ENCODE assay signal across 8 cellular contexts in genomic region chr7:85023066-85023687, GRCh38.
DNase-seq lines count a peak whose midpoint lies in the region; ATAC-seq and TF ChIP-seq lines count a peak whose summit lies in the region.

No MANE protein-coding gene starts in this region.

- H3K4me1 ChIP-seq in MM.1S (ENCODE audit: low read length): peaks cover 18% of the 10 kb centered on the region
- H3K4me1 ChIP-seq in hepatocyte (ENCODE audit: insufficient read depth): peaks cover 7% of the 10 kb centered on the region

- no peak overlapping the region for H3K27ac Mint-ChIP-seq in WTC11

- no peak overlapping the region for H3K4me3 Mint-ChIP-seq in WTC11

- H3K27me3 Mint-ChIP-seq in WTC11 (ENCODE audit: low read depth): no peaks in the 10 kb centered on the region

- 19% methylated on average over 2 of the region's 2 CpGs for WGBS in hepatocyte (ENCODE audit: low lambda C conversion rate, missing lambda C conversion rate)

- peaks cover 14% of the 10 kb centered on the region for H3F3A ChIP-seq in MM.1S (ENCODE audit: insufficient read depth, low read length)

- H3K79me2 ChIP-seq in MM.1S (ENCODE audit: low read length) (no peaks in the 10 kb centered on the region), hepatocyte (no peaks in the 10 kb centered on the region)

- H4K20me1 ChIP-seq in MM.1S (ENCODE audit: insufficient read depth, low read length) (no peaks in the 10 kb centered on the region), hepatocyte (ENCODE audit: insufficient read depth, poor library complexity, severe bottlenecking) (no peaks in the 10 kb centered on the region)

- H3K4me2 ChIP-seq in MM.1S (ENCODE audit: low read depth, low read length) (no peak overlapping the region), hepatocyte (no peak overlapping the region)

- H3K9me3 Mint-ChIP-seq in WTC11: no peaks in the 10 kb centered on the region

- no peaks in the 10 kb centered on the region for H3K36me3 Mint-ChIP-seq in WTC11

- ATAC-seq in WTC11 (no peak), GM19467 (IDR thresholded peaks at IDR 0.05; ENCODE audit: unreplicated experiment) (no peak)

- H3K9me3 ChIP-seq in MM.1S (replicated peaks; ENCODE audit: insufficient read depth, low read length) (no peaks in the 10 kb centered on the region), hepatocyte (ENCODE audit: low read depth) (no peaks in the 10 kb centered on the region)

- H3K27me3 ChIP-seq in MM.1S (replicated peaks; ENCODE audit: insufficient read depth, low read length): no peaks in the 10 kb centered on the region
- no peaks in the 10 kb centered on the region for H3K27me3 ChIP-seq in hepatocyte

- peak; percentile 59 for TF ChIP-seq CTCF in MM.1S (IDR thresholded peaks at IDR 0.05; ENCODE audit: low read length)
- peak; percentile 64 for TF ChIP-seq CTCF in WTC11 (IDR thresholded peaks at IDR 0.05)
- TF ChIP-seq CTCF in hepatocyte (IDR thresholded peaks at IDR 0.05; ENCODE audit: poor library complexity): peak; percentile 76

- H2AFZ ChIP-seq in MM.1S (ENCODE audit: low read length) (no peak overlapping the region), hepatocyte (no peak overlapping the region)

- H3K4me1 Mint-ChIP-seq in WTC11: peaks cover 20% of the 10 kb centered on the region

- CTCF ChIA-PET in WTC11 (lab: Charles Lee): interaction anchor here (1.4 kb wide), 1 partner anchor 1087 kb away, joined by 7 read pairs; no protein-coding TSS in a partner anchor

- H3K27ac ChIP-seq in MM.1S (ENCODE audit: low read length): no peak overlapping the region
- H3K27ac ChIP-seq in hepatocyte: no peak overlapping the region

- peak; percentile 16 to 20 for DNase-seq in stimulated activated CD4-positive, alpha-beta T cell treated with anti-CD3 and anti-CD28 coated beads, Interleukin-2, amount 100 ng/mL, for 48 hours
- no peak for DNase-seq in stimulated activated CD4-positive, alpha-beta T cell treated with anti-CD3 and anti-CD28 coated beads, Interleukin-4, amount 100 ng/mL, for 1 hour
- DNase-seq in MM.1S (peak; percentile 58), WTC11 (ENCODE audit: low spot score) (no peak), hepatocyte (ENCODE audit: low spot score) (peak; percentile 67), superior temporal gyrus (ENCODE audit: extremely low spot score) (peak; percentile 92), 8988T (no peak)

- POLR2A ChIA-PET in WTC11 (lab: Charles Lee): no interaction called here

- H3K9me2 ChIP-seq in MM.1S (replicated peaks; ENCODE audit: insufficient read depth, low read length) (no peaks in the 10 kb centered on the region), hepatocyte (replicated peaks; ENCODE audit: insufficient read depth) (no peaks in the 10 kb centered on the region)

- H3K36me3 ChIP-seq in MM.1S (replicated peaks; ENCODE audit: insufficient read depth, low read length) (no peaks in the 10 kb centered on the region), hepatocyte (replicated peaks; ENCODE audit: insufficient read depth, low read depth) (no peaks in the 10 kb centered on the region)

- H3K4me3 ChIP-seq in MM.1S (ENCODE audit: low read length) (no peak overlapping the region), hepatocyte (no peak overlapping the region)

- H3K9ac ChIP-seq in MM.1S (ENCODE audit: low read length): no peak overlapping the region

TF ChIP-seq in WTC11, 78 proteins besides CTCF, POLR2A, EP300 and RAD21 (continues in another document):
- TF ChIP-seq ZNF423 (CRISPR knock-in tag; IDR thresholded peaks at IDR 0.05): no peak
- TF ChIP-seq IRF2 (CRISPR knock-in tag; IDR thresholded peaks at IDR 0.05; ENCODE audit: borderline replicate concordance, low read depth): no peak
- TF ChIP-seq MXD4 (CRISPR knock-in tag; IDR thresholded peaks at IDR 0.05; ENCODE audit: borderline replicate concordance): no peak
- TF ChIP-seq IRF1 (CRISPR knock-in tag; IDR thresholded peaks at IDR 0.05): no peak
- no peak for TF ChIP-seq ZSCAN18 (CRISPR knock-in tag; IDR thresholded peaks at IDR 0.05)
- no peak for TF ChIP-seq ZNF138 (CRISPR knock-in tag; conservative IDR thresholded peaks at IDR 0.05)
- TF ChIP-seq ZNF416 (CRISPR knock-in tag; IDR thresholded peaks at IDR 0.05): no peak
- TF ChIP-seq GRHL2 (CRISPR knock-in tag; IDR thresholded peaks at IDR 0.05; ENCODE audit: insufficient replicate concordance, severe bottlenecking): no peak
- no peak for TF ChIP-seq CREB1 (CRISPR knock-in tag; IDR thresholded peaks at IDR 0.05)
- TF ChIP-seq SOX15 (CRISPR knock-in tag; IDR thresholded peaks at IDR 0.05): no peak
- TF ChIP-seq E2F5 (CRISPR knock-in tag; IDR thresholded peaks at IDR 0.05): no peak
- no peak for TF ChIP-seq FOXJ3 (CRISPR knock-in tag; IDR thresholded peaks at IDR 0.05; ENCODE audit: borderline replicate concordance)
- TF ChIP-seq ZNF512 (CRISPR knock-in tag; IDR thresholded peaks at IDR 0.05; ENCODE audit: borderline replicate concordance): no peak
- TF ChIP-seq JAZF1 (CRISPR knock-in tag; IDR thresholded peaks at IDR 0.05): no peak
- no peak for TF ChIP-seq GABPB1 (CRISPR knock-in tag; IDR thresholded peaks at IDR 0.05)
- TF ChIP-seq CDX4 (CRISPR knock-in tag; IDR thresholded peaks at IDR 0.05; ENCODE audit: borderline replicate concordance): no peak
- TF ChIP-seq ATF3 (CRISPR knock-in tag; conservative IDR thresholded peaks at IDR 0.05): no peak

Comparison
In these comparisons a context has a peak if more than half of its experiments do, and no peak if none do; other contexts are left out.
1. DNase-seq: peak in stimulated activated CD4-positive, alpha-beta T cell treated with anti-CD3 and anti-CD28 coated beads, Interleukin-2, amount 100 ng/mL, for 48 hours (2 of 2), MM.1S (single experiment), hepatocyte (single experiment) and superior temporal gyrus (single experiment); none in stimulated activated CD4-positive, alpha-beta T cell treated with anti-CD3 and anti-CD28 coated beads, Interleukin-4, amount 100 ng/mL, for 1 hour (single experiment), WTC11 (single experiment) and 8988T (single experiment).
2. Peak in every context shown above with its lines, with median percentiles within 50 percentile points of each other: CTCF ChIP-seq.